Comparison of ENCODE assay signal across 8 cellular contexts in genomic region chr15:91866971-91867372, GRCh38. TPM values are rescaled to one million over a fixed set of nuclear protein-coding genes. Genes with fewer than 3 reads are reported as not detected.
DNase-seq lines count a peak whose midpoint lies in the region; ATAC-seq and TF ChIP-seq lines count a peak whose summit lies in the region.

No MANE protein-coding gene starts in this region.

- TF ChIP-seq POLR2A in Peyer's patch (IDR thresholded peaks at IDR 0.05) = no peak

- intact Hi-C loops in Right ventricle myocardium superior (cut with DNase I) = loop anchor here (2.0 kb wide), 1 partner anchor 52 kb away; no protein-coding TSS in a partner anchor

- no peaks in the 10 kb centered on the region for H3K27me3 ChIP-seq in H7 (ENCODE audit: control insufficient read depth, insufficient read depth, low read length)
- H3K27me3 ChIP-seq in Peyer's patch = no peaks in the 10 kb centered on the region
- no peaks in the 10 kb centered on the region for H3K27me3 ChIP-seq in stomach smooth muscle (ENCODE audit: control insufficient read depth in 1 of 2, insufficient read depth in 2 of 2, low read length in 2 of 2)

- H3K4me1 ChIP-seq in Peyer's patch = peaks cover 0 to 17% (median 0%) of the 10 kb centered on the region in 4 donors
- H3K4me1 ChIP-seq in stomach smooth muscle (ENCODE audit: control insufficient read depth, insufficient read depth, low read length) = peaks cover 41% of the 10 kb centered on the region

- TF ChIP-seq CTCF in Peyer's patch (IDR thresholded peaks at IDR 0.05) = no peak

- peak overlapping the region in 3 of 4 donors; percentile 15 to 77 (median 67) for H3K27ac ChIP-seq in Peyer's patch
- H3K27ac ChIP-seq in stomach smooth muscle (ENCODE audit: low read length) = peak overlapping the region; percentile 66

- ATAC-seq in Right ventricle myocardium superior (ENCODE audit: poor library complexity) = peak; percentile 85
- no peak for ATAC-seq in HG02852 (IDR thresholded peaks at IDR 0.05; ENCODE audit: unreplicated experiment)
- ATAC-seq in HG03571 (IDR thresholded peaks at IDR 0.05; ENCODE audit: unreplicated experiment) = no peak
- ATAC-seq in HG03280 (IDR thresholded peaks at IDR 0.05; ENCODE audit: unreplicated experiment) = no peak

- DNase-seq in H7 (peak; percentile 35), Peyer's patch (no peak), Right ventricle myocardium superior (peak; percentile 81), NCI-H1092 (lab: John Stamatoyannopoulos, UW) (no peak)

- H3K9ac ChIP-seq in stomach smooth muscle (ENCODE audit: low read length in 2 of 2) = peak overlapping the region in 1 of 2 donors; percentile 36

- no peaks in the 10 kb centered on the region for H3K9me3 ChIP-seq in Peyer's patch
- no peaks in the 10 kb centered on the region for H3K9me3 ChIP-seq in stomach smooth muscle (ENCODE audit: control insufficient read depth in 2 of 2, low read length in 2 of 2)

- H3K4me3 ChIP-seq in H7 (ENCODE audit: insufficient read depth, low read depth, low read length) (no peak overlapping the region), Peyer's patch (no peak overlapping the region), stomach smooth muscle (ENCODE audit: low read length in 2 of 2) (peak overlapping the region in 1 of 2 donors; percentile 35)

- H3K36me3 ChIP-seq in H7 (replicated peaks; ENCODE audit: control insufficient read depth, insufficient read depth, low read length) (no peaks in the 10 kb centered on the region), Peyer's patch (no peaks in the 10 kb centered on the region), stomach smooth muscle (ENCODE audit: control insufficient read depth in 2 of 2, insufficient read depth in 2 of 2, low read length in 2 of 2) (no peaks in the 10 kb centered on the region)

RNA-seq across cellular contexts. Expression of gene SLCO3A1, which starts 13.5 kb away (rescaled TPM):
- 1.4 and 2.5 TPM in 2 replicates for total RNA-seq in H7 (2014; rRNA removed; shearing (Covaris generic))
- total RNA-seq in Peyer's patch (1 to 10 TPM; 2.1 to 8.3 (median 5.0) TPM), Right ventricle myocardium superior (46.6 TPM)

Comparison
In these comparisons a context has a peak if more than half of its experiments do, and no peak if none do; other contexts are left out.
1. DNase-seq: peak in H7 (single experiment) and Right ventricle myocardium superior (single experiment); none in Peyer's patch (0 of 3) and NCI-H1092 (single experiment).